ENCODE assay signal across 1 cellular context in the genomic region with DNA sequence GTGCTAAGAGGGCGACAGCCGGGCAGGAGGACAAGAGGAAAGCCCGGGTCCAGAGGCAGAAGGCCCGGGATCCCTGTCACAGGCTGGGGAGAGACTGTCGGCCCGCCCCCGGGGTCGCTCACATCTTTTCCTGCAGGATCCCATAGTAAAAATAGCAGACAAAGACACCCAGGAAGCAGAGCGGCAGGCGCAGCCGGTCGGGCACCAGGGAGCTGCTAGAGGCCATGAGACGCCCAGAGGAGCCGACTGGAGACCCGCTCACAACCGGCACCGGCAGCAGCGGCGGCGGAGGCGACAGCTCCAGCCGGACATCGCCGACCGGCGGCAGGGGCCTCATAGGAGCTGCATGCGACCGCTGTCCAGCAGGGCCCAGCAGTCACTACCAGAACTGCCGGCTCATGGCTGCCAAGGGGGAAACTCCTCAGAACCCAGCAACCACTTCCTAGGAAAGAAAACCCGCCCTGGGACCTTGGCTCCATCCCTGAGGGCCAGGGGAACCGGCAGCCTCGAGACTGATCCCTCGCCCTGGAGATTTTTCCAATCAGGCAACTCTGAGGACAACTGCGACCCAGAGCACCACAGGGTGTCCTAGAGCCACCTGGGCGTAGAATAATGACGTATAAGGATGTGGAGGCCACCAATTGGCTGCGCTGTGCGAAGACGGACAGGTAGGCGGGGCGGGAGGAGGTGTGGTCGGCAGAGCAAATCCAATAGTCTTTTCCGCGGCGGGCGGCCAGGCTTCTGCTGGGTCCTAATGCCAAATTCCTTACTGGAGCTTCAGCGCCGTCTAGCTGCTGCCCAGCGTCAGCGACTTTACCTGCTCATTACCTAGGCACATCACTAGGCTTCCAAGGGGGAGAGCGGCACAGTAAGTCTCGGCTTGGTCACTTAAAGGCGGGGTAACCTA.
TF ChIP-seq lines count a peak whose summit lies in the region.

A gene with protein sequence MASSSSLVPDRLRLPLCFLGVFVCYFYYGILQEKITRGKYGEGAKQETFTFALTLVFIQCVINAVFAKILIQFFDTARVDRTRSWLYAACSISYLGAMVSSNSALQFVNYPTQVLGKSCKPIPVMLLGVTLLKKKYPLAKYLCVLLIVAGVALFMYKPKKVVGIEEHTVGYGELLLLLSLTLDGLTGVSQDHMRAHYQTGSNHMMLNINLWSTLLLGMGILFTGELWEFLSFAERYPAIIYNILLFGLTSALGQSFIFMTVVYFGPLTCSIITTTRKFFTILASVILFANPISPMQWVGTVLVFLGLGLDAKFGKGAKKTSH (minus strand): TSS at position 357 of the 907 bp plus-strand sequence. CDS start 131 bp downstream, at position 226.

TF ChIP-seq in HEK293, 187 proteins besides CTCF, POLR2A, EP300 and RAD21 (continued from another document and continues in another):
- TF ChIP-seq, protein P1, sequence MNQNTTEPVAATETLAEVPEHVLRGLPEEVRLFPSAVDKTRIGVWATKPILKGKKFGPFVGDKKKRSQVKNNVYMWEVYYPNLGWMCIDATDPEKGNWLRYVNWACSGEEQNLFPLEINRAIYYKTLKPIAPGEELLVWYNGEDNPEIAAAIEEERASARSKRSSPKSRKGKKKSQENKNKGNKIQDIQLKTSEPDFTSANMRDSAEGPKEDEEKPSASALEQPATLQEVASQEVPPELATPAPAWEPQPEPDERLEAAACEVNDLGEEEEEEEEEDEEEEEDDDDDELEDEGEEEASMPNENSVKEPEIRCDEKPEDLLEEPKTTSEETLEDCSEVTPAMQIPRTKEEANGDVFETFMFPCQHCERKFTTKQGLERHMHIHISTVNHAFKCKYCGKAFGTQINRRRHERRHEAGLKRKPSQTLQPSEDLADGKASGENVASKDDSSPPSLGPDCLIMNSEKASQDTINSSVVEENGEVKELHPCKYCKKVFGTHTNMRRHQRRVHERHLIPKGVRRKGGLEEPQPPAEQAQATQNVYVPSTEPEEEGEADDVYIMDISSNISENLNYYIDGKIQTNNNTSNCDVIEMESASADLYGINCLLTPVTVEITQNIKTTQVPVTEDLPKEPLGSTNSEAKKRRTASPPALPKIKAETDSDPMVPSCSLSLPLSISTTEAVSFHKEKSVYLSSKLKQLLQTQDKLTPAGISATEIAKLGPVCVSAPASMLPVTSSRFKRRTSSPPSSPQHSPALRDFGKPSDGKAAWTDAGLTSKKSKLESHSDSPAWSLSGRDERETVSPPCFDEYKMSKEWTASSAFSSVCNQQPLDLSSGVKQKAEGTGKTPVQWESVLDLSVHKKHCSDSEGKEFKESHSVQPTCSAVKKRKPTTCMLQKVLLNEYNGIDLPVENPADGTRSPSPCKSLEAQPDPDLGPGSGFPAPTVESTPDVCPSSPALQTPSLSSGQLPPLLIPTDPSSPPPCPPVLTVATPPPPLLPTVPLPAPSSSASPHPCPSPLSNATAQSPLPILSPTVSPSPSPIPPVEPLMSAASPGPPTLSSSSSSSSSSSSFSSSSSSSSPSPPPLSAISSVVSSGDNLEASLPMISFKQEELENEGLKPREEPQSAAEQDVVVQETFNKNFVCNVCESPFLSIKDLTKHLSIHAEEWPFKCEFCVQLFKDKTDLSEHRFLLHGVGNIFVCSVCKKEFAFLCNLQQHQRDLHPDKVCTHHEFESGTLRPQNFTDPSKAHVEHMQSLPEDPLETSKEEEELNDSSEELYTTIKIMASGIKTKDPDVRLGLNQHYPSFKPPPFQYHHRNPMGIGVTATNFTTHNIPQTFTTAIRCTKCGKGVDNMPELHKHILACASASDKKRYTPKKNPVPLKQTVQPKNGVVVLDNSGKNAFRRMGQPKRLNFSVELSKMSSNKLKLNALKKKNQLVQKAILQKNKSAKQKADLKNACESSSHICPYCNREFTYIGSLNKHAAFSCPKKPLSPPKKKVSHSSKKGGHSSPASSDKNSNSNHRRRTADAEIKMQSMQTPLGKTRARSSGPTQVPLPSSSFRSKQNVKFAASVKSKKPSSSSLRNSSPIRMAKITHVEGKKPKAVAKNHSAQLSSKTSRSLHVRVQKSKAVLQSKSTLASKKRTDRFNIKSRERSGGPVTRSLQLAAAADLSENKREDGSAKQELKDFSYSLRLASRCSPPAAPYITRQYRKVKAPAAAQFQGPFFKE (tag by site-specific recombination; IDR thresholded peaks at IDR 0.05; ENCODE audit: borderline replicate concordance): no peak
- TF ChIP-seq, protein P2, sequence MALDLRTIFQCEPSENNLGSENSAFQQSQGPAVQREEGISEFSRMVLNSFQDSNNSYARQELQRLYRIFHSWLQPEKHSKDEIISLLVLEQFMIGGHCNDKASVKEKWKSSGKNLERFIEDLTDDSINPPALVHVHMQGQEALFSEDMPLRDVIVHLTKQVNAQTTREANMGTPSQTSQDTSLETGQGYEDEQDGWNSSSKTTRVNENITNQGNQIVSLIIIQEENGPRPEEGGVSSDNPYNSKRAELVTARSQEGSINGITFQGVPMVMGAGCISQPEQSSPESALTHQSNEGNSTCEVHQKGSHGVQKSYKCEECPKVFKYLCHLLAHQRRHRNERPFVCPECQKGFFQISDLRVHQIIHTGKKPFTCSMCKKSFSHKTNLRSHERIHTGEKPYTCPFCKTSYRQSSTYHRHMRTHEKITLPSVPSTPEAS (tag by site-specific recombination; IDR thresholded peaks at IDR 0.05): no peak
- 0 out of 2 replicates have a peak, but pooled peaks have one; percentile 36 for TF ChIP-seq ZSCAN5A (tag by site-specific recombination; IDR thresholded peaks at IDR 0.05)
- peak; percentile 84; the same call in 1 of the 2 replicates for TF ChIP-seq ZNF704 (tag by site-specific recombination; IDR thresholded peaks at IDR 0.05)
- TF ChIP-seq ZNF785 (tag by site-specific recombination; IDR thresholded peaks at IDR 0.05): no peak
- TF ChIP-seq, protein P3, sequence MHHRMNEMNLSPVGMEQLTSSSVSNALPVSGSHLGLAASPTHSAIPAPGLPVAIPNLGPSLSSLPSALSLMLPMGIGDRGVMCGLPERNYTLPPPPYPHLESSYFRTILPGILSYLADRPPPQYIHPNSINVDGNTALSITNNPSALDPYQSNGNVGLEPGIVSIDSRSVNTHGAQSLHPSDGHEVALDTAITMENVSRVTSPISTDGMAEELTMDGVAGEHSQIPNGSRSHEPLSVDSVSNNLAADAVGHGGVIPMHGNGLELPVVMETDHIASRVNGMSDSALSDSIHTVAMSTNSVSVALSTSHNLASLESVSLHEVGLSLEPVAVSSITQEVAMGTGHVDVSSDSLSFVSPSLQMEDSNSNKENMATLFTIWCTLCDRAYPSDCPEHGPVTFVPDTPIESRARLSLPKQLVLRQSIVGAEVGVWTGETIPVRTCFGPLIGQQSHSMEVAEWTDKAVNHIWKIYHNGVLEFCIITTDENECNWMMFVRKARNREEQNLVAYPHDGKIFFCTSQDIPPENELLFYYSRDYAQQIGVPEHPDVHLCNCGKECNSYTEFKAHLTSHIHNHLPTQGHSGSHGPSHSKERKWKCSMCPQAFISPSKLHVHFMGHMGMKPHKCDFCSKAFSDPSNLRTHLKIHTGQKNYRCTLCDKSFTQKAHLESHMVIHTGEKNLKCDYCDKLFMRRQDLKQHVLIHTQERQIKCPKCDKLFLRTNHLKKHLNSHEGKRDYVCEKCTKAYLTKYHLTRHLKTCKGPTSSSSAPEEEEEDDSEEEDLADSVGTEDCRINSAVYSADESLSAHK (tag by site-specific recombination; IDR thresholded peaks at IDR 0.05): no peak
- TF ChIP-seq ZNF639 (tag by site-specific recombination; IDR thresholded peaks at IDR 0.05): peak; percentile 86
- TF ChIP-seq OVOL3 (tag by site-specific recombination; IDR thresholded peaks at IDR 0.05): no peak
- no peak for TF ChIP-seq ZNF596 (tag by site-specific recombination; IDR thresholded peaks at IDR 0.05)
- no peak for TF ChIP-seq ZNF433 (tag by site-specific recombination; IDR thresholded peaks at IDR 0.05; ENCODE audit: low read depth)
- TF ChIP-seq ZNF558 (tag by site-specific recombination; IDR thresholded peaks at IDR 0.05): peak; percentile 46; the same call in 1 of the 2 replicates
- TF ChIP-seq YY2 (tag by site-specific recombination; IDR thresholded peaks at IDR 0.05): peak; percentile 66
- peak; percentile 62; the same call in 1 of the 2 replicates for TF ChIP-seq ZNF391 (tag by site-specific recombination; IDR thresholded peaks at IDR 0.05; ENCODE audit: borderline replicate concordance, low read depth)
- TF ChIP-seq ZSCAN16 (tag by site-specific recombination; IDR thresholded peaks at IDR 0.05): no peak
- no peak; the same call in 1 of the 2 replicates for TF ChIP-seq TSHZ1 (tag by site-specific recombination; IDR thresholded peaks at IDR 0.05; ENCODE audit: borderline replicate concordance)
- TF ChIP-seq, protein P4, sequence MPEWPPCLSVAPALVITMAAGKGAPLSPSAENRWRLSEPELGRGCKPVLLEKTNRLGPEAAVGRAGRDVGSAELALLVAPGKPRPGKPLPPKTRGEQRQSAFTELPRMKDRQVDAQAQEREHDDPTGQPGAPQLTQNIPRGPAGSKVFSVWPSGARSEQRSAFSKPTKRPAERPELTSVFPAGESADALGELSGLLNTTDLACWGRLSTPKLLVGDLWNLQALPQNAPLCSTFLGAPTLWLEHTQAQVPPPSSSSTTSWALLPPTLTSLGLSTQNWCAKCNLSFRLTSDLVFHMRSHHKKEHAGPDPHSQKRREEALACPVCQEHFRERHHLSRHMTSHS (tag by site-specific recombination; IDR thresholded peaks at IDR 0.05): no peak
- no peak for TF ChIP-seq MEIS1 (CRISPR knock-in tag; IDR thresholded peaks at IDR 0.05; ENCODE audit: borderline replicate concordance)
- no peak for TF ChIP-seq ZNF175 (tag by site-specific recombination; IDR thresholded peaks at IDR 0.05)
- no peak for TF ChIP-seq ZBTB20 (tag by site-specific recombination; IDR thresholded peaks at IDR 0.05)
- TF ChIP-seq, protein P5, sequence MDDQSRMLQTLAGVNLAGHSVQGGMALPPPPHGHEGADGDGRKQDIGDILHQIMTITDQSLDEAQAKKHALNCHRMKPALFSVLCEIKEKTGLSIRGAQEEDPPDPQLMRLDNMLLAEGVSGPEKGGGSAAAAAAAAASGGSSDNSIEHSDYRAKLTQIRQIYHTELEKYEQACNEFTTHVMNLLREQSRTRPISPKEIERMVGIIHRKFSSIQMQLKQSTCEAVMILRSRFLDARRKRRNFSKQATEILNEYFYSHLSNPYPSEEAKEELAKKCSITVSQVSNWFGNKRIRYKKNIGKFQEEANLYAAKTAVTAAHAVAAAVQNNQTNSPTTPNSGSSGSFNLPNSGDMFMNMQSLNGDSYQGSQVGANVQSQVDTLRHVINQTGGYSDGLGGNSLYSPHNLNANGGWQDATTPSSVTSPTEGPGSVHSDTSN (CRISPR knock-in tag; IDR thresholded peaks at IDR 0.05): peak; percentile 40; the same call in 1 of the 2 replicates
- TF ChIP-seq ZNF112 (tag by site-specific recombination; IDR thresholded peaks at IDR 0.05): no peak
- TF ChIP-seq ZBTB44 (tag by site-specific recombination; IDR thresholded peaks at IDR 0.05): no peak
- TF ChIP-seq ZNF266 (tag by site-specific recombination; IDR thresholded peaks at IDR 0.05; ENCODE audit: low read depth): no peak
